In the genomic region with DNA sequence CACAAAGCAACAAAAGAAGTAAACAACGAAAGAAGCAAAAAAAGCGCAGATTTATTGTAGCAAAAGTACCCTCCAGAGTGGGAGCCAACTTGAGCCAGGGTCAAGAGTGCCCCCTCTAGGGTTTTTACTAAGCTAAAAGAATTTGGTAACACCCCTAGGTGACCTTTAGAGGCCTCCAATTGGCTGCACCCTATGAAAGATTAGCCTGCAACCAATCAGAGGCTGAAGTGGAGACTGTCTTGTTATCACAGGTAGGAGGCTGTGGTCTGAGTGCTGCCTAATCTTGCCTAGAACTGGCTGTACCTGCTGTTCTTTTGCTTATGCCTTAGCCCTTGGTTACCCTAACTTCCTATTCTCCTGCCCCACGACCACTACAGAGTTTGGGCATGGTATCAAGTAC, we compare ENCODE assay signal across 1 cellular context.
TF ChIP-seq lines count a peak whose summit lies in the region.

No MANE protein-coding gene starts in this region.

TF ChIP-seq in GM12878, 131 proteins besides CTCF, POLR2A, EP300 and RAD21 (continued from another document):
- TF ChIP-seq, protein P1, sequence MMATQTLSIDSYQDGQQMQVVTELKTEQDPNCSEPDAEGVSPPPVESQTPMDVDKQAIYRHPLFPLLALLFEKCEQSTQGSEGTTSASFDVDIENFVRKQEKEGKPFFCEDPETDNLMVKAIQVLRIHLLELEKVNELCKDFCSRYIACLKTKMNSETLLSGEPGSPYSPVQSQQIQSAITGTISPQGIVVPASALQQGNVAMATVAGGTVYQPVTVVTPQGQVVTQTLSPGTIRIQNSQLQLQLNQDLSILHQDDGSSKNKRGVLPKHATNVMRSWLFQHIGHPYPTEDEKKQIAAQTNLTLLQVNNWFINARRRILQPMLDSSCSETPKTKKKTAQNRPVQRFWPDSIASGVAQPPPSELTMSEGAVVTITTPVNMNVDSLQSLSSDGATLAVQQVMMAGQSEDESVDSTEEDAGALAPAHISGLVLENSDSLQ (IDR thresholded peaks at IDR 0.05), result peak; percentile 31
- TF ChIP-seq RFX5 (IDR thresholded peaks at IDR 0.05; ENCODE audit: low read depth, low read length), result no peak
- no peak for TF ChIP-seq ZNF24 (IDR thresholded peaks at IDR 0.05)
- no peak for TF ChIP-seq SIX5 (IDR thresholded peaks at IDR 0.05; ENCODE audit: low read depth, low read length, severe bottlenecking)
- no peak for TF ChIP-seq EZH2 (IDR thresholded peaks at IDR 0.05; ENCODE audit: borderline replicate concordance, control insufficient read depth, low read depth, low read length)
